ENCODE assay signal across 8 cellular contexts in genomic region chr3:150408232-150409124, GRCh38. TPM values are rescaled to one million over a fixed set of nuclear protein-coding genes. Genes with fewer than 3 reads are reported as not detected.
DNase-seq lines count a peak whose midpoint lies in the region; FAIRE-seq and TF ChIP-seq lines count a peak whose summit lies in the region.

Gene TSC22D2, plus strand, starts transcription at chr3:150408298. Its CDS starts 1,053 bp downstream, at chr3:150409351.

- no peak within 1 kb of the TSS for H2BK12ac ChIP-seq in H9 (ENCODE audit: insufficient read length, low read depth, low read length)

- H3K9ac ChIP-seq in H9 (ENCODE audit: extremely low read depth, insufficient read length, low read length), result peak within 1 kb of the TSS; percentile 52
- H3K9ac ChIP-seq in Loucy (ENCODE audit: low read depth, low read length, poor library complexity, severe bottlenecking), result peak within 1 kb of the TSS; percentile 82

- peaks cover 10% of the 10 kb centered on the region for H3F3A ChIP-seq in Loucy (ENCODE audit: low read depth)

- peaks cover 41 to 42% of the 10 kb centered on the region in 2 experiments for H3K4me1 Mint-ChIP-seq in H9

- peak within 1 kb of the TSS; percentile 63 for H3K27ac ChIP-seq in H9 (ENCODE audit: insufficient read length, low read depth, low read length)

- TF ChIP-seq CTCF in H9 (conservative IDR thresholded peaks at IDR 0.05) (peak; percentile 21; the same call in 1 of the 3 replicates), Loucy (conservative IDR thresholded peaks at IDR 0.05; ENCODE audit: low read length) (no peak)

- FAIRE-seq in frontal cortex (lab: Jason Lieb, UNC), result no peak

- H3K4me1 ChIP-seq in H9 (ENCODE audit: insufficient read depth, low read length) (no peaks in the 10 kb centered on the region), Loucy (ENCODE audit: insufficient read depth, low read length, poor library complexity, severe bottlenecking) (peaks cover 29% of the 10 kb centered on the region)

- H3K9me3 Mint-ChIP-seq in H9, result no peaks in the 10 kb centered on the region

- DNase-seq in GM04503 (ENCODE audit: low read depth) (peak; percentile 62), H9 (peak; percentile 93), SK-MEL-5 (ENCODE audit: low read depth, low spot score) (peak; percentile 93), frontal cortex (ENCODE audit: low spot score in 2 of 2) (peak; percentile 90 to 94), nucleus accumbens (lab: John Stamatoyannopoulos, UW) (peak; percentile 20 to 98 (median 91)), superior temporal gyrus (ENCODE audit: extremely low spot score) (peak; percentile 97)
- DNase-seq in activated naive CD4-positive, alpha-beta T cell treated with Interleukin-2 at 50 U/mL for 16 hours, result peak; percentile 97

- no peak within 1 kb of the TSS for H3K56ac ChIP-seq in H9 (ENCODE audit: insufficient read length, low read depth, low read length)

- H2AFZ ChIP-seq in H9 (ENCODE audit: low read length), result peak within 1 kb of the TSS; percentile 33
- peak within 1 kb of the TSS; percentile 92 for H2AFZ ChIP-seq in Loucy (ENCODE audit: low read length)

- no peak within 1 kb of the TSS for H4K8ac ChIP-seq in H9 (replicated peaks; ENCODE audit: insufficient read length, low read depth, low read length)

- H3K9me3 ChIP-seq in H9 (ENCODE audit: control insufficient read depth, low read depth, low read length) (no peaks in the 10 kb centered on the region), Loucy (ENCODE audit: insufficient read depth, low read depth, low read length) (no peaks in the 10 kb centered on the region)

- no peaks in the 10 kb centered on the region for H3K79me1 ChIP-seq in H9 (ENCODE audit: insufficient read depth, low read depth, low read length, poor library complexity, severe bottlenecking)

- peaks cover 18% of the 10 kb centered on the region; the same call in 1 of the 2 replicates for H3K79me2 ChIP-seq in H9 (ENCODE audit: insufficient read depth, low read length)
- H3K79me2 ChIP-seq in Loucy (ENCODE audit: insufficient read depth, low read length), result peaks cover 45% of the 10 kb centered on the region

- H3K4me2 ChIP-seq in H9 (ENCODE audit: insufficient read depth, insufficient read length, low read length) (peak within 1 kb of the TSS; percentile 67), Loucy (ENCODE audit: low read depth, low read length, poor library complexity, severe bottlenecking) (peak within 1 kb of the TSS; percentile 93)

- no peaks in the 10 kb centered on the region for H3K27me3 ChIP-seq in H9 (ENCODE audit: insufficient read depth, low read length)
- no peaks in the 10 kb centered on the region for H3K27me3 ChIP-seq in Loucy (ENCODE audit: insufficient read depth, low read length, poor library complexity, severe bottlenecking)

- peaks cover 26% of the 10 kb centered on the region for H3K23me2 ChIP-seq in H9 (ENCODE audit: insufficient read length, low read depth, low read length, poor library complexity, severe bottlenecking)

- no peaks in the 10 kb centered on the region for H3K9me2 ChIP-seq in Loucy (replicated peaks; ENCODE audit: low read depth, low read length)

- no peak within 1 kb of the TSS; the same call in 1 of the 2 replicates for H3K4ac ChIP-seq in H9 (ENCODE audit: low read depth, low read length)

- no peaks in the 10 kb centered on the region for H3K27me3 Mint-ChIP-seq in H9 (ENCODE audit: low read depth)

- H3K36me3 Mint-ChIP-seq in H9 (ENCODE audit: insufficient read depth in 1 of 3, low read depth in 3 of 3), result peaks cover 0 to 16% (median 10%) of the 10 kb centered on the region in 3 experiments; a peak in 5 of 7 replicates

- H4K91ac ChIP-seq in H9 (ENCODE audit: insufficient read length, low read depth, low read length), result no peak within 1 kb of the TSS

- H2BK5ac ChIP-seq in H9 (ENCODE audit: insufficient read length, low read length), result no peak within 1 kb of the TSS

- no peaks in the 10 kb centered on the region for H4K20me1 ChIP-seq in H9 (ENCODE audit: control insufficient read depth, insufficient read depth, insufficient read length)
- peaks cover 47% of the 10 kb centered on the region for H4K20me1 ChIP-seq in Loucy (ENCODE audit: insufficient read depth, low read length, poor library complexity, severe bottlenecking)

- peak within 1 kb of the TSS; percentile 59 for H3K18ac ChIP-seq in H9 (ENCODE audit: insufficient read length, low read depth, low read length)

- no CpG with 5 or more reads among the region's 100 CpGs for WGBS in H9 (ENCODE audit: extremely low coverage, insufficient read length, low lambda C conversion rate)

- H2BK15ac ChIP-seq in H9 (ENCODE audit: low read depth, low read length), result no peak within 1 kb of the TSS

- in situ Hi-C loops in SK-MEL-5 (cut with HindIII; ENCODE audit: low pct_unique_long_range_greater_than_20kb, low sequenced_read_pairs), result no loop called here

- no peak within 1 kb of the TSS for H2BK120ac ChIP-seq in H9 (ENCODE audit: low read depth, low read length, poor library complexity, severe bottlenecking)

- no peaks in the 10 kb centered on the region for H3K36me3 ChIP-seq in Loucy (ENCODE audit: insufficient read depth, low read length)

- H3K23ac ChIP-seq in H9 (ENCODE audit: insufficient read length, low read depth, low read length), result no peak within 1 kb of the TSS

- H3K14ac ChIP-seq in H9 (ENCODE audit: insufficient read depth, low read length), result peak within 1 kb of the TSS; percentile 62

- no peak within 1 kb of the TSS for H3T11ph ChIP-seq in H9 (ENCODE audit: low read length)

- H2AK5ac ChIP-seq in H9 (ENCODE audit: insufficient read length, low read length), result no peak within 1 kb of the TSS

- peak within 1 kb of the TSS; percentile 92 to 100 (median 98) for H3K27ac Mint-ChIP-seq in H9

- H3K4me3 ChIP-seq in Loucy (ENCODE audit: low read length, poor library complexity, severe bottlenecking), result peak within 1 kb of the TSS; percentile 86

- peak within 1 kb of the TSS; percentile 93 to 95 for H3K4me3 Mint-ChIP-seq in H9

- no peak within 1 kb of the TSS for H4K5ac ChIP-seq in H9 (ENCODE audit: insufficient read length, low read depth, low read length)

- no peak within 1 kb of the TSS for H2BK20ac ChIP-seq in H9 (ENCODE audit: low read depth, low read length, poor library complexity, severe bottlenecking)

RNA-seq across cellular contexts. Expression of gene TSC22D2, which starts in this region (rescaled TPM):
- total RNA-seq in H9 (2021) (25.4 and 26.5 TPM in 2 replicates), frontal cortex (11.0 TPM)
- 6.3 and 9.0 TPM in 2 replicates for total RNA-seq in SK-MEL-5 (2014; rRNA removed; shearing (Covaris generic))
- polyA plus RNA-seq in SK-MEL-5 (2015; cell fraction: cytosol; rRNA removed), result 18.3 and 21.8 TPM in 2 replicates
- 22.8 and 24.5 TPM in 2 replicates for polyA plus RNA-seq in SK-MEL-5 (2015; cell fraction: nucleus; rRNA removed)

Comparison
In these comparisons a context has a peak if more than half of its experiments do, and no peak if none do; other contexts are left out.
1. Peak in every context shown above with its lines: DNase-seq, H3K4me3 ChIP-seq and H3K27ac ChIP-seq.